ENCODE assay signal across 26 cellular contexts in the genomic region with DNA sequence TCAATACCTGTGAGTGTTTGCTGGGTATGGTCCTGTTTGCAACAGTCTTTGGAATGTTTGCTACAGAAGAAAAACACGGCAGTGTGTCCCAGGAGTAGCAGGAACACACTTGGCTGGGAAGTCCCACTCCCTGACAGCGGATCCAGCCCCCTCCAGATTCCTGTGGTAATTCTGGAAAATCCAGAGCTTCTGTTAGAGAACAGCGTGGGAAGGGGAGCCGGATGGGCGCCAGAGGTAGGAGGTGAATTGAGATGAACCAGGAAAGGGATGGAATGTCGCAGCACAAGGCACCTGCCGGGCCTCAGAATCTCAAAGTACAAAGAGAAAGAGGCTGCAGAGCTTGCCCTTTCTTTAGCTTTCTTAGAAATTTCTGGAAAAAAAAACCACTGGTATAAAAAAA.
"Had no signal": no experiment of that assay in that cellular context is flagged by ENCODE, and none has a peak within 500 bp of the region (broad histone marks: within the 10 kb centered on the region; RNA-seq: fewer than 3 reads in every experiment).

No MANE protein-coding gene starts in this region.

- H3K27me3 ChIP-seq: ovary, upper lobe of left lung, vagina had no signal

- H3K4me3 ChIP-seq: left lung, lower lobe of right lung, ovary, skin epidermis, spleen, suprapubic skin, thoracic aorta, tibial nerve, upper lobe of left lung, vagina had no signal

- H3K9me3 Mint-ChIP-seq: mesothelial cell of epicardium; naive B cell; natural killer cell treated with Interleukin-12 subunit alpha and Interleukin-12 subunit beta and Interleukin-15 and Interleukin-18, amount 100 ng/mL, for 72 hours; stimulated activated effector memory CD8-positive, alpha-beta T cell treated with anti-CD3 and anti-CD28 coated beads, Interleukin-12 subunit alpha, Interleukin-12 subunit beta, amount 100 ng/mL, for 72 hours; stimulated activated naive CD8-positive, alpha-beta T cell treated with anti-CD3 and anti-CD28 coated beads, Interleukin-15, Interleukin-2, amounts not matched to agents 100 ng/mL and 50 ng/mL, for 24 hours had no signal

- H3K4me1 Mint-ChIP-seq: naive B cell; stimulated activated effector memory CD8-positive, alpha-beta T cell treated with anti-CD3 and anti-CD28 coated beads, Interleukin-12 subunit alpha, Interleukin-12 subunit beta, amount 100 ng/mL, for 72 hours had no signal

- DNase-seq: hippocampal formation; kidney; left colon; left lung; lower lobe of right lung; mammary epithelial cell; mesenchymal stem cell; naive B cell; ovary; retina; right cardiac atrium; spleen; stimulated activated CD4-positive, alpha-beta T cell treated with anti-CD3 and anti-CD28 coated beads, Interleukin-4, amount 100 ng/mL, for 24 hours; stimulated activated naive CD4-positive, alpha-beta T cell; upper lobe of left lung had no signal

- H3K4me1 ChIP-seq: left lung, lower lobe of right lung, suprapubic skin, tibial nerve, upper lobe of left lung, vagina had no signal

- H3K27ac Mint-ChIP-seq: mesothelial cell of epicardium; naive B cell; natural killer cell treated with Interleukin-12 subunit alpha and Interleukin-12 subunit beta and Interleukin-15 and Interleukin-18, amount 100 ng/mL, for 72 hours; progenitor cell of endocrine pancreas; stimulated activated effector memory CD8-positive, alpha-beta T cell treated with anti-CD3 and anti-CD28 coated beads, Interleukin-12 subunit alpha, Interleukin-12 subunit beta, amount 100 ng/mL, for 72 hours; stimulated activated naive CD8-positive, alpha-beta T cell treated with anti-CD3 and anti-CD28 coated beads, Interleukin-15, Interleukin-2, amounts not matched to agents 100 ng/mL and 50 ng/mL, for 24 hours had no signal

- H3K9me3 ChIP-seq: left lung, lower lobe of right lung, ovary, spleen, suprapubic skin, thoracic aorta, tibial nerve, upper lobe of left lung, vagina had no signal

- H3K27ac ChIP-seq: left lung, lower lobe of right lung, ovary, skin epidermis, spleen, suprapubic skin, thoracic aorta, tibial nerve, upper lobe of left lung, vagina had no signal

- H3K4me3 Mint-ChIP-seq: mesothelial cell of epicardium; natural killer cell treated with Interleukin-12 subunit alpha and Interleukin-12 subunit beta and Interleukin-15 and Interleukin-18, amount 100 ng/mL, for 72 hours; stimulated activated effector memory CD8-positive, alpha-beta T cell treated with anti-CD3 and anti-CD28 coated beads, Interleukin-12 subunit alpha, Interleukin-12 subunit beta, amount 100 ng/mL, for 72 hours; stimulated activated naive CD8-positive, alpha-beta T cell treated with anti-CD3 and anti-CD28 coated beads, Interleukin-15, Interleukin-2, amounts not matched to agents 100 ng/mL and 50 ng/mL, for 24 hours had no signal

- H3K36me3 Mint-ChIP-seq: mesothelial cell of epicardium; naive B cell; natural killer cell treated with Interleukin-12 subunit alpha and Interleukin-12 subunit beta and Interleukin-15 and Interleukin-18, amount 100 ng/mL, for 72 hours; stimulated activated effector memory CD8-positive, alpha-beta T cell treated with anti-CD3 and anti-CD28 coated beads, Interleukin-12 subunit alpha, Interleukin-12 subunit beta, amount 100 ng/mL, for 72 hours had no signal

- H3K36me3 ChIP-seq: left lung, lower lobe of right lung, ovary, spleen, suprapubic skin, thoracic aorta, tibial nerve, upper lobe of left lung, vagina had no signal

- ATAC-seq: left colon; left lung; lower lobe of right lung; natural killer cell treated with Interleukin-12 subunit alpha and Interleukin-12 subunit beta and Interleukin-15 and Interleukin-18, amount 100 ng/mL, for 72 hours; right cardiac atrium; sciatic nerve; stimulated activated effector memory CD8-positive, alpha-beta T cell treated with anti-CD3 and anti-CD28 coated beads, Interleukin-12 subunit alpha, Interleukin-12 subunit beta, amount 100 ng/mL, for 72 hours had no signal
